19 cellular contexts compared by ENCODE assay signal in the genomic region with DNA sequence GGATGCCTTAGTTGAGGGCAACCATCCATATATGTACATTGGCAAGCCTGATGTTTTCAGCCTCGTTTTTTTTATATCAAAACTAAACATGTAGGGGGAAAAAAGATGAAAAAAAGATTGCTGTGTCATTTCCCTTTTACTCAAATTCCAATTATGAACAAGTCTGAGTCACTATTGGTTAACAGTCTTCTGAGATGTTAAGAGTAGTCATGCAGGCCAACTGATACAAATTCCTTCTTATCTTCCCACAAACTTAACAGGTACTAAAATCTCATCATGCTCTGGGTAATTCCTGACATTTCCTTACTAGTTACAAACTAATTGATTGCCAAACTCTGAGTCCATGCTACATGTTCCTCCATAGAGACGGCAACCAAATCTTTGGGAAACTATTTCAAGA.
DNase-seq lines count a peak whose midpoint lies in the region; ATAC-seq and TF ChIP-seq lines count a peak whose summit lies in the region.
"Had no signal": no experiment of that assay in that cellular context is flagged by ENCODE, and none has a peak within 500 bp of the region (broad histone marks: within the 10 kb centered on the region; RNA-seq: fewer than 3 reads in every experiment).

No MANE protein-coding gene starts in this region.

- POLR2A ChIA-PET in T-cell (lab: Charles Lee) = no interaction called here

- DNase-seq in A172 (ENCODE audit: low spot score) = peak; percentile 91
- DNase-seq in HPDE6-E6E7 (ENCODE audit: extremely low spot score) = peak; percentile 13
- DNase-seq in amniotic epithelial cell (ENCODE audit: low read depth) = peak; percentile 79
- DNase-seq in foreskin fibroblast = peak; percentile 46 to 66
- no peak for DNase-seq in T-cell
- no peak for DNase-seq in SKM-1 (lab: John Stamatoyannopoulos, UW; ENCODE audit: unreplicated experiment)
- no peak for DNase-seq in left lobe of liver (ENCODE audit: low spot score)
- no peak for DNase-seq in activated CD8-positive, alpha-beta memory T cell treated with anti-CD3 and anti-CD28 coated beads, Interleukin-2, amount 10 ng/mL, durations not matched to agents 7 days and 5 days
- DNase-seq: activated CD4-positive, alpha-beta T cell treated with anti-CD3 and anti-CD28 coated beads for 4 hours; activated T-cell treated with anti-CD3 and anti-CD28 coated beads, Interleukin-2, amount 50 U/mL, for 48 hours; aorta; DND-41; endodermal cell; GOT3; hypothalamus; NCI-H2171; nucleus accumbens; transverse colon had no signal

- no peaks in the 10 kb centered on the region for H3K36me3 Mint-ChIP-seq in T-cell
- H3K36me3 Mint-ChIP-seq in activated CD8-positive, alpha-beta memory T cell treated with anti-CD3 and anti-CD28 coated beads, Interleukin-2, amount 10 ng/mL, durations not matched to agents 7 days and 5 days = no peaks in the 10 kb centered on the region

- H3K27me3 Mint-ChIP-seq in T-cell = peaks cover 0 to 10% of the 10 kb centered on the region in 2 donors
- no peaks in the 10 kb centered on the region for H3K27me3 Mint-ChIP-seq in activated CD8-positive, alpha-beta memory T cell treated with anti-CD3 and anti-CD28 coated beads, Interleukin-2, amount 10 ng/mL, durations not matched to agents 7 days and 5 days

- no peak for TF ChIP-seq CTCF in foreskin fibroblast (IDR thresholded peaks at IDR 0.05; ENCODE audit: low read depth, low read length)

- H3K4me3 ChIP-seq in foreskin fibroblast (ENCODE audit: low read depth in 1 of 2, low read length in 2 of 2) = no peak overlapping the region
- H3K4me3 ChIP-seq: transverse colon had no signal

- H3K4me3 Mint-ChIP-seq in T-cell = no peak overlapping the region
- no peak overlapping the region for H3K4me3 Mint-ChIP-seq in activated CD8-positive, alpha-beta memory T cell treated with anti-CD3 and anti-CD28 coated beads, Interleukin-2, amount 10 ng/mL, durations not matched to agents 7 days and 5 days
- H3K4me3 Mint-ChIP-seq: endodermal cell; T-helper 1 cell treated with Interleukin-12 subunit alpha and Interleukin-12 subunit beta and Interleukin-4 antibody, amounts not matched to agents 30 μg/mL and 1 μg/mL, for 36 hours had no signal

- no peak overlapping the region for H3K27ac Mint-ChIP-seq in T-cell
- H3K27ac Mint-ChIP-seq in activated CD8-positive, alpha-beta memory T cell treated with anti-CD3 and anti-CD28 coated beads, Interleukin-2, amount 10 ng/mL, durations not matched to agents 7 days and 5 days = no peak overlapping the region
- H3K27ac Mint-ChIP-seq: endodermal cell; T-helper 1 cell treated with Interleukin-12 subunit alpha and Interleukin-12 subunit beta and Interleukin-4 antibody, amounts not matched to agents 30 μg/mL and 1 μg/mL, for 36 hours had no signal

- no peak for ATAC-seq in T-cell (replicated peaks in 1 of 4)
- no peak for ATAC-seq in left lobe of liver
- no peak for ATAC-seq in activated CD8-positive, alpha-beta memory T cell treated with anti-CD3 and anti-CD28 coated beads, Interleukin-2, amount 10 ng/mL, durations not matched to agents 7 days and 5 days

- H3K9me3 Mint-ChIP-seq in T-cell = no peaks in the 10 kb centered on the region
- H3K9me3 Mint-ChIP-seq in activated CD8-positive, alpha-beta memory T cell treated with anti-CD3 and anti-CD28 coated beads, Interleukin-2, amount 10 ng/mL, durations not matched to agents 7 days and 5 days (ENCODE audit: low read depth) = no peaks in the 10 kb centered on the region
- H3K9me3 Mint-ChIP-seq: endodermal cell; T-helper 1 cell treated with Interleukin-12 subunit alpha and Interleukin-12 subunit beta and Interleukin-4 antibody, amounts not matched to agents 30 μg/mL and 1 μg/mL, for 36 hours had no signal

- CTCF ChIA-PET in T-cell (lab: Charles Lee) = interaction anchor here in 1 of 2 donors (0.6 kb wide), 1 partner anchor 98 kb away, joined by 3 read pairs; no protein-coding TSS in a partner anchor
- CTCF ChIA-PET in activated CD8-positive, alpha-beta memory T cell treated with anti-CD3 and anti-CD28 coated beads, Interleukin-2, amount 10 ng/mL, durations not matched to agents 7 days and 5 days (lab: Charles Lee) = no interaction called here

- H3K4me1 Mint-ChIP-seq in T-cell = no peaks in the 10 kb centered on the region
- H3K4me1 Mint-ChIP-seq in activated CD8-positive, alpha-beta memory T cell treated with anti-CD3 and anti-CD28 coated beads, Interleukin-2, amount 10 ng/mL, durations not matched to agents 7 days and 5 days = no peaks in the 10 kb centered on the region
- H3K4me1 Mint-ChIP-seq: endodermal cell had no signal

Comparison
In these comparisons a context has a peak if more than half of its experiments do, and no peak if none do; other contexts are left out.
1. DNase-seq: peak in A172 (single experiment), HPDE6-E6E7 (single experiment), amniotic epithelial cell (single experiment) and foreskin fibroblast (2 of 2); none in T-cell (0 of 34), SKM-1 (single experiment), left lobe of liver (single experiment) and activated CD8-positive, alpha-beta memory T cell treated with anti-CD3 and anti-CD28 coated beads, Interleukin-2, amount 10 ng/mL, durations not matched to agents 7 days and 5 days (single experiment).